ENCODE assay signal across 8 cellular contexts in genomic region chr4:181143241-181143854, GRCh38.
DNase-seq lines count a peak whose midpoint lies in the region; ATAC-seq and TF ChIP-seq lines count a peak whose summit lies in the region.

No MANE protein-coding gene starts in this region.

- H3K36me3 ChIP-seq in BE2C: no peaks in the 10 kb centered on the region
- H3K36me3 ChIP-seq in lower lobe of right lung: no peaks in the 10 kb centered on the region

- H3K4me3 ChIP-seq in BE2C (ENCODE audit: low read depth, low read length) (no peak overlapping the region), coronary artery (no peak overlapping the region), lower lobe of right lung (no peak overlapping the region)

- intact Hi-C loops in lower lobe of right lung (cut with DNase I): no loop called here

- DNase-seq in BE2C (peak; percentile 75), NCI-H2107 (lab: John Stamatoyannopoulos, UW) (peak; percentile 43), coronary artery (ENCODE audit: low spot score) (no peak), lower lobe of right lung (peak; percentile 74)
- peak; percentile 49 to 55 for DNase-seq in activated CD4-positive, alpha-beta T cell treated with anti-CD3 and anti-CD28 coated beads for 4 hours
- peak; percentile 25 for DNase-seq in stimulated activated CD8-positive, alpha-beta memory T cell treated with anti-CD3 and anti-CD28 coated beads, Interleukin-12 subunit alpha, Interleukin-12 subunit beta, amount 100 ng/mL, for 24 hours (ENCODE audit: extremely low read depth)

- TF ChIP-seq CTCF in BE2C (IDR thresholded peaks at IDR 0.05; ENCODE audit: low read depth, low read length): peak; percentile 89
- TF ChIP-seq CTCF in coronary artery (IDR thresholded peaks at IDR 0.05): peak; percentile 59
- TF ChIP-seq CTCF in lower lobe of right lung (IDR thresholded peaks at IDR 0.05): peak; percentile 90

- H3K4me1 ChIP-seq in BE2C (peaks cover 7% of the 10 kb centered on the region), lower lobe of right lung (no peaks in the 10 kb centered on the region)

- no peak overlapping the region for H3K27ac ChIP-seq in coronary artery
- no peak overlapping the region for H3K27ac ChIP-seq in lower lobe of right lung

- H3K27me3 ChIP-seq in BE2C: no peaks in the 10 kb centered on the region
- H3K27me3 ChIP-seq in lower lobe of right lung (ENCODE audit: low read depth): no peaks in the 10 kb centered on the region

- ATAC-seq in GM18861 (IDR thresholded peaks at IDR 0.05; ENCODE audit: unreplicated experiment) (peak; percentile 93), HG03045 (IDR thresholded peaks at IDR 0.05; ENCODE audit: unreplicated experiment) (peak; percentile 73), lower lobe of right lung (peak; percentile 54 to 69)

- H3K9me3 ChIP-seq in BE2C (no peaks in the 10 kb centered on the region), lower lobe of right lung (no peaks in the 10 kb centered on the region)
